13 cellular contexts compared by ENCODE assay signal in genomic region chr16:12229759-12230594, GRCh38.
A peak's percentile ranks its signal among the peaks of the same experiment; 100 is the strongest.
DNase-seq lines count a peak whose midpoint lies in the region; TF ChIP-seq lines count a peak whose summit lies in the region.
"Had no signal": no experiment of that assay in that cellular context is flagged by ENCODE, and none has a peak within 500 bp of the region (broad histone marks: within the 10 kb centered on the region; RNA-seq: fewer than 3 reads in every experiment).

No MANE protein-coding gene starts in this region.

- H3K9me3 ChIP-seq in OCI-LY1 (ENCODE audit: low read length), result no peaks in the 10 kb centered on the region
- no peaks in the 10 kb centered on the region for H3K9me3 ChIP-seq in fibroblast of lung (ENCODE audit: control insufficient read depth, insufficient read depth, low read depth, low read length)
- H3K9me3 ChIP-seq in CD8-positive, alpha-beta memory T cell (ENCODE audit: low read length), result no peaks in the 10 kb centered on the region
- H3K9me3 ChIP-seq: esophagus squamous epithelium had no signal

- H3K9me2 ChIP-seq in OCI-LY1 (ENCODE audit: low read depth, low read length), result no peaks in the 10 kb centered on the region

- H3K27me3 Mint-ChIP-seq in CD8-positive, alpha-beta memory T cell, result no peaks in the 10 kb centered on the region

- DNase-seq in BJ (ENCODE audit: low read depth) (peak; percentile 77), NAMALWA (ENCODE audit: low spot score) (peak; percentile 70), fibroblast of lung (ENCODE audit: low read depth in 2 of 2) (peak; percentile 25 to 75), Kasumi-1 (lab: John Stamatoyannopoulos, UW) (no peak), T-helper 9 cell (no peak), HPDE6-E6E7 (ENCODE audit: extremely low spot score) (no peak)
- no peak for DNase-seq in CD8-positive, alpha-beta memory T cell
- DNase-seq: CD8-positive, alpha-beta T cell; central memory CD4-positive, alpha-beta T cell; esophagus squamous epithelium had no signal

- TF ChIP-seq CTCF in BJ (IDR thresholded peaks at IDR 0.05; ENCODE audit: insufficient read depth, low read depth, low read length), result no peak
- no peak for TF ChIP-seq CTCF in OCI-LY1 (IDR thresholded peaks at IDR 0.05; ENCODE audit: low read length)
- no peak for TF ChIP-seq CTCF in fibroblast of lung (conservative IDR thresholded peaks at IDR 0.05 in 1 of 2, IDR thresholded peaks at IDR 0.05 in 1 of 2; ENCODE audit: low read depth in 1 of 2, low read length in 2 of 2)

- no peaks in the 10 kb centered on the region for H3K36me3 ChIP-seq in BJ (ENCODE audit: control insufficient read depth, insufficient read depth, low read length)
- peaks cover 18% of the 10 kb centered on the region for H3K36me3 ChIP-seq in OCI-LY1 (ENCODE audit: insufficient read depth, low read length)
- H3K36me3 ChIP-seq in fibroblast of lung (ENCODE audit: control insufficient read depth, insufficient read depth, low read length), result no peaks in the 10 kb centered on the region
- no peaks in the 10 kb centered on the region for H3K36me3 ChIP-seq in CD8-positive, alpha-beta memory T cell (ENCODE audit: insufficient read depth, low read length)
- H3K36me3 ChIP-seq: esophagus squamous epithelium, neural progenitor cell had no signal

- H3K27me3 ChIP-seq in BJ (ENCODE audit: control insufficient read depth, insufficient read depth, low read length) (no peaks in the 10 kb centered on the region), OCI-LY1 (ENCODE audit: insufficient read depth, low read length) (no peaks in the 10 kb centered on the region), fibroblast of lung (ENCODE audit: control insufficient read depth, insufficient read depth, low read length) (no peaks in the 10 kb centered on the region)
- no peaks in the 10 kb centered on the region for H3K27me3 ChIP-seq in CD8-positive, alpha-beta memory T cell (ENCODE audit: insufficient read depth, low read length, poor library complexity, severe bottlenecking)
- H3K27me3 ChIP-seq: esophagus squamous epithelium, neural progenitor cell had no signal

- POLR2A ChIA-PET in BJ (lab: Charles Lee), result no interaction called here
- POLR2A ChIA-PET in CD8-positive, alpha-beta memory T cell (lab: Charles Lee), result no interaction called here

- CTCF ChIA-PET in BJ (lab: Yijun Ruan, JAX), result interaction anchor here (0.6 to 4.5 kb wide), 14 partner anchors 9 to 1643 kb away, joined by 3 to 61 read pairs (median 4); no protein-coding TSS in a partner anchor
- CTCF ChIA-PET in CD8-positive, alpha-beta memory T cell (lab: Charles Lee), result no interaction called here

- peak overlapping the region; percentile 99 for H3K27ac ChIP-seq in OCI-LY1 (ENCODE audit: low read depth, low read length, poor library complexity, severe bottlenecking)
- peak overlapping the region; percentile 33 for H3K27ac ChIP-seq in fibroblast of lung (ENCODE audit: insufficient read depth, low read length)
- H3K27ac ChIP-seq in CD8-positive, alpha-beta memory T cell (ENCODE audit: low read depth, low read length), result no peak overlapping the region
- H3K27ac ChIP-seq: neural progenitor cell had no signal

- H3F3A ChIP-seq in OCI-LY1 (ENCODE audit: insufficient read depth, low read length), result 0 out of 2 replicates have a peak, but pooled peaks cover 4% of the 10 kb centered on the region

- H3K4me1 Mint-ChIP-seq in CD8-positive, alpha-beta memory T cell, result peaks cover 3 to 12% (median 10%) of the 10 kb centered on the region in 3 donors

- peaks cover 0 to 12% (median 8%) of the 10 kb centered on the region in 3 donors for H3K36me3 Mint-ChIP-seq in CD8-positive, alpha-beta memory T cell
- H3K36me3 Mint-ChIP-seq: neural progenitor cell had no signal

- H3K4me2 ChIP-seq in OCI-LY1 (ENCODE audit: low read length) (peak overlapping the region; percentile 62), fibroblast of lung (ENCODE audit: extremely low read depth, insufficient read depth, low read length) (peak overlapping the region; percentile 21)
- H3K4me2 ChIP-seq: neural progenitor cell had no signal

- peaks cover 100% of the 10 kb centered on the region for H3K4me1 ChIP-seq in OCI-LY1 (ENCODE audit: insufficient read depth, low read length, severe bottlenecking)
- H3K4me1 ChIP-seq in fibroblast of lung (ENCODE audit: control insufficient read depth, extremely low read depth, insufficient read depth, low read length), result peaks cover 18% of the 10 kb centered on the region
- no peaks in the 10 kb centered on the region for H3K4me1 ChIP-seq in CD8-positive, alpha-beta memory T cell (ENCODE audit: insufficient read depth, low read length)
- H3K4me1 ChIP-seq: neural progenitor cell had no signal

- no peak overlapping the region for H2AFZ ChIP-seq in OCI-LY1 (ENCODE audit: low read length)
- H2AFZ ChIP-seq in fibroblast of lung (ENCODE audit: low read length), result no peak overlapping the region
- H2AFZ ChIP-seq: neural progenitor cell had no signal

- H3K4me3 ChIP-seq in BJ (ENCODE audit: low read depth, low read length), result no peak overlapping the region
- peak overlapping the region; percentile 23 for H3K4me3 ChIP-seq in OCI-LY1 (ENCODE audit: low read depth, low read length, poor library complexity, severe bottlenecking)
- H3K4me3 ChIP-seq in fibroblast of lung (replicated peaks in 1 of 4; ENCODE audit: control extremely low read depth in 1 of 4, insufficient read depth in 1 of 4, low read depth in 3 of 4, low read length in 4 of 4), result no peak overlapping the region
- no peak overlapping the region for H3K4me3 ChIP-seq in CD8-positive, alpha-beta memory T cell (ENCODE audit: low read length)
- H3K4me3 ChIP-seq: esophagus squamous epithelium, neural progenitor cell had no signal

- H3K27ac Mint-ChIP-seq in CD8-positive, alpha-beta memory T cell, result no peak overlapping the region
- H3K27ac Mint-ChIP-seq: activated T-helper 1 cell treated with anti-CD3 and anti-CD28 coated beads, Interleukin-12 subunit alpha, Interleukin-12 subunit beta, Interleukin-2, Interleukin-4 antibody, amounts not matched to agents 30 ng/mL and 10 ng/mL and 1 ng/mL, durations not matched to agents 14 hours and 24 hours and 36 hours; CD8-positive, alpha-beta T cell; neural progenitor cell had no signal

- no peak overlapping the region for H3K4me3 Mint-ChIP-seq in CD8-positive, alpha-beta memory T cell
- H3K4me3 Mint-ChIP-seq: activated T-helper 1 cell treated with anti-CD3 and anti-CD28 coated beads, Interleukin-12 subunit alpha, Interleukin-12 subunit beta, Interleukin-2, Interleukin-4 antibody, amounts not matched to agents 30 ng/mL and 10 ng/mL and 1 ng/mL, durations not matched to agents 14 hours and 24 hours and 36 hours; CD8-positive, alpha-beta T cell; neural progenitor cell had no signal

- H3K9ac ChIP-seq in OCI-LY1 (ENCODE audit: low read length) (peak overlapping the region; percentile 71), fibroblast of lung (ENCODE audit: insufficient read depth, low read length) (no peak overlapping the region)
- H3K9ac ChIP-seq: neural progenitor cell had no signal

- no peaks in the 10 kb centered on the region for H3K79me2 ChIP-seq in OCI-LY1 (ENCODE audit: insufficient read depth, low read length)
- H3K79me2 ChIP-seq in fibroblast of lung (ENCODE audit: control insufficient read depth, insufficient read depth, low read length), result no peaks in the 10 kb centered on the region

- H4K20me1 ChIP-seq in OCI-LY1 (ENCODE audit: insufficient read depth, low read length) (no peaks in the 10 kb centered on the region), fibroblast of lung (ENCODE audit: control insufficient read depth, extremely low read depth, insufficient read depth, low read length) (no peaks in the 10 kb centered on the region)

- no peaks in the 10 kb centered on the region for H3K9me3 Mint-ChIP-seq in CD8-positive, alpha-beta memory T cell
- H3K9me3 Mint-ChIP-seq: activated T-helper 1 cell treated with anti-CD3 and anti-CD28 coated beads, Interleukin-12 subunit alpha, Interleukin-12 subunit beta, Interleukin-2, Interleukin-4 antibody, amounts not matched to agents 30 ng/mL and 10 ng/mL and 1 ng/mL, durations not matched to agents 14 hours and 24 hours and 36 hours; CD8-positive, alpha-beta T cell; neural progenitor cell had no signal

Comparison
In these comparisons a context has a peak if more than half of its experiments do, and no peak if none do; other contexts are left out.
1. DNase-seq: peak in BJ (single experiment), NAMALWA (single experiment) and fibroblast of lung (2 of 2); none in CD8-positive, alpha-beta memory T cell (0 of 5), Kasumi-1 (0 of 2), T-helper 9 cell (single experiment) and HPDE6-E6E7 (single experiment).